11 cellular contexts compared by ENCODE assay signal in the genomic region with DNA sequence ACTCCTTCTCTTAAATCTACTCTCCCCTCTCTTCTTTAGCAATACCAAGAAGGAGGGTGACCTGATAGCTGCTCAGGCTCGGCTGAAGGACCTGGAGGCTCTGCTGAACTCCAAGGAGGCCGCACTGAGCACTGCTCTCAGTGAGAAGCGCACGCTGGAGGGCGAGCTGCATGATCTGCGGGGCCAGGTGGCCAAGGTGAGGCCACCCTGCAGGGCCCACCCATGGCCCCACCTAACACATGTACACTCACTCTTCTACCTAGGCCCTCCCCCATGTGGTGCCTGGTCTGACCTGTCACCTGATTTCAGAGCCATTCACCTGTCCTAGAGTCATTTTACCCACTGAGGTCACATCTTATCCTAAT. TPM values are rescaled to one million over a fixed set of nuclear protein-coding genes. Genes with fewer than 3 reads are reported as not detected.
DNase-seq lines count a peak whose midpoint lies in the region; ATAC-seq and TF ChIP-seq lines count a peak whose summit lies in the region.
"Had no signal": no experiment of that assay in that cellular context is flagged by ENCODE, and none has a peak within 500 bp of the region (broad histone marks: within the 10 kb centered on the region; RNA-seq: fewer than 3 reads in every experiment).

No MANE protein-coding gene starts in this region.

- H3K9me3 ChIP-seq in SK-N-SH (no peaks in the 10 kb centered on the region), neural cell (ENCODE audit: low read length) (no peaks in the 10 kb centered on the region), upper lobe of left lung (no peaks in the 10 kb centered on the region)
- H3K9me3 ChIP-seq: neutrophil had no signal

- H3F3A ChIP-seq in SK-N-SH (replicated peaks; ENCODE audit: insufficient read depth) (peaks cover 92% of the 10 kb centered on the region), neural cell (ENCODE audit: insufficient read depth, low read length, poor library complexity, severe bottlenecking) (no peaks in the 10 kb centered on the region)

- H3K9me2 ChIP-seq in SK-N-SH (no peaks in the 10 kb centered on the region), neural cell (ENCODE audit: insufficient read depth, low read length) (no peaks in the 10 kb centered on the region)

- peak overlapping the region; percentile 40; the same call in 1 of the 2 replicates for H3K9ac ChIP-seq in SK-N-SH
- H3K9ac ChIP-seq in neural cell (ENCODE audit: low read length) = no peak overlapping the region

- peaks cover 10% of the 10 kb centered on the region for H3K27me3 Mint-ChIP-seq in endothelial cell (ENCODE audit: unreplicated experiment)

- TF ChIP-seq EP300 in SK-N-SH (IDR thresholded peaks at IDR 0.05; ENCODE audit: borderline replicate concordance in 1 of 2, low read depth in 1 of 2, low read length in 1 of 2) = no peak
- TF ChIP-seq EP300 in neural cell (conservative IDR thresholded peaks at IDR 0.05; ENCODE audit: poor library complexity, severe bottlenecking) = no peak
- TF ChIP-seq EP300 in upper lobe of left lung (IDR thresholded peaks at IDR 0.05) = no peak

- TF ChIP-seq CTCF in SK-N-SH (IDR thresholded peaks at IDR 0.05) (peak; percentile 0; the same call in 1 of the 2 replicates), endothelial cell (IDR thresholded peaks at IDR 0.05; ENCODE audit: unreplicated experiment) (peak; percentile 56), neural cell (IDR thresholded peaks at IDR 0.05; ENCODE audit: poor library complexity, severe bottlenecking) (peak; percentile 37), upper lobe of left lung (IDR thresholded peaks at IDR 0.05) (no peak)

- no peak for TF ChIP-seq POLR2A in upper lobe of left lung (IDR thresholded peaks at IDR 0.05)

- H3K4me1 ChIP-seq in SK-N-SH (ENCODE audit: control insufficient read depth in 1 of 2, insufficient read depth in 2 of 2, low read depth in 1 of 2, low read length in 1 of 2) (peaks cover 40 to 45% of the 10 kb centered on the region in 2 experiments), upper lobe of left lung (peaks cover 52 to 54% (median 53%) of the 10 kb centered on the region in 4 donors)

- TF ChIP-seq RAD21 in SK-N-SH (IDR thresholded peaks at IDR 0.05; ENCODE audit: low read length) (no peak), neural cell (conservative IDR thresholded peaks at IDR 0.05) (no peak)

- H3K27me3 ChIP-seq in SK-N-SH (ENCODE audit: insufficient read depth) (no peaks in the 10 kb centered on the region), neural cell (ENCODE audit: insufficient read depth, low read depth, low read length) (no peaks in the 10 kb centered on the region), upper lobe of left lung (no peaks in the 10 kb centered on the region)

- ATAC-seq in SK-N-SH treated with all-trans-retinoic acid at 6 μM for 48 hours (no peak), upper lobe of left lung (ENCODE audit: low FRiP score in 2 of 2) (no peak)

- H2AFZ ChIP-seq in SK-N-SH (ENCODE audit: low read depth) (no peak overlapping the region), neural cell (ENCODE audit: low read depth, low read length) (no peak overlapping the region)

- H3K9me3 Mint-ChIP-seq in endothelial cell (ENCODE audit: unreplicated experiment) = no peaks in the 10 kb centered on the region
- H3K9me3 Mint-ChIP-seq: T-helper 1 cell treated with Interleukin-12 subunit alpha and Interleukin-12 subunit beta and Interleukin-4 antibody, amounts not matched to agents 30 μg/mL and 1 μg/mL, for 36 hours had no signal

- no peak overlapping the region for H3K4me3 Mint-ChIP-seq in endothelial cell (ENCODE audit: unreplicated experiment)
- H3K4me3 Mint-ChIP-seq: T-helper 1 cell treated with Interleukin-12 subunit alpha and Interleukin-12 subunit beta and Interleukin-4 antibody, amounts not matched to agents 30 μg/mL and 1 μg/mL, for 36 hours had no signal

- peaks cover 3% of the 10 kb centered on the region for H3K36me3 Mint-ChIP-seq in endothelial cell (ENCODE audit: low read depth, unreplicated experiment)

- H3K4me3 ChIP-seq in SK-N-SH (ENCODE audit: low read depth in 2 of 2, low read length in 1 of 2) = no peak overlapping the region; a peak in 1 of 4 replicates
- H3K4me3 ChIP-seq in neural cell (ENCODE audit: low read length) = no peak overlapping the region
- H3K4me3 ChIP-seq in upper lobe of left lung = no peak overlapping the region

- peaks cover 21% of the 10 kb centered on the region for H3K4me1 Mint-ChIP-seq in endothelial cell (ENCODE audit: unreplicated experiment)

- H3K27ac Mint-ChIP-seq in endothelial cell (ENCODE audit: unreplicated experiment) = no peak overlapping the region
- H3K27ac Mint-ChIP-seq: T-helper 1 cell treated with Interleukin-12 subunit alpha and Interleukin-12 subunit beta and Interleukin-4 antibody, amounts not matched to agents 30 μg/mL and 1 μg/mL, for 36 hours had no signal

- CTCF ChIA-PET in SK-N-SH (lab: Yijun Ruan, JAX) = interaction anchor here (0.6 to 40.5 kb wide), 23 partner anchors 11 to 1660 kb away, joined by 3 to 1559 read pairs (median 6); partner anchors contain the start of genes LMNA, MEX3A and PMF1

- POLR2A ChIA-PET in SK-N-SH (lab: Yijun Ruan, JAX) = interaction anchor here (0.7 kb wide), 1 partner anchor 34 kb away, joined by 4 read pairs; no protein-coding TSS in a partner anchor

- H4K20me1 ChIP-seq in SK-N-SH (ENCODE audit: insufficient read depth) (peaks cover 86% of the 10 kb centered on the region), neural cell (ENCODE audit: insufficient read depth) (no peaks in the 10 kb centered on the region)

- peaks cover 91% of the 10 kb centered on the region for H3K79me2 ChIP-seq in SK-N-SH (ENCODE audit: insufficient read depth)
- peaks cover 3% of the 10 kb centered on the region for H3K79me2 ChIP-seq in neural cell (replicated peaks; ENCODE audit: insufficient read depth, low read length)

- H3K4me2 ChIP-seq in SK-N-SH (0 out of 2 replicates have a peak overlapping the region, but pooled peaks have one; percentile 14), neural cell (ENCODE audit: low read length) (no peak overlapping the region)

- DNase-seq in SK-N-SH (no peak), endothelial cell (ENCODE audit: low spot score) (no peak), upper lobe of left lung (peak in 1 of 2 donors; percentile 64), SIG-M5 treated with dmso at 0.1 percent for 504 hours (lab: John Stamatoyannopoulos, UW; ENCODE audit: unreplicated experiment) (no peak), NCI-H1048 (lab: John Stamatoyannopoulos, UW) (no peak), mucosa of gallbladder (ENCODE audit: low spot score) (no peak)
- DNase-seq: cerebellar nuclear complex had no signal

- 76% methylated on average over 4 of the region's 6 CpGs for WGBS in SK-N-SH (ENCODE audit: low lambda C conversion rate)
- WGBS in upper lobe of left lung, 2 donors = 80 to 82% methylated on average over 4 to 6 of the region's 6 CpGs

- H3K36me3 ChIP-seq in SK-N-SH (replicated peaks in 1 of 2; ENCODE audit: control insufficient read depth in 1 of 2, insufficient read depth in 2 of 2, low read length in 1 of 2) (peaks cover 35 to 60% of the 10 kb centered on the region in 2 experiments), neural cell (ENCODE audit: insufficient read depth, low read length) (no peaks in the 10 kb centered on the region), upper lobe of left lung (peaks cover 29 to 52% (median 50%) of the 10 kb centered on the region in 4 donors)
- H3K36me3 ChIP-seq: neutrophil had no signal

- H3K27ac ChIP-seq in SK-N-SH (ENCODE audit: low read depth in 2 of 2, low read length in 1 of 2) (peak overlapping the region; percentile 94 to 100), neural cell (ENCODE audit: low read length) (no peak overlapping the region), upper lobe of left lung (peak overlapping the region; percentile 87 to 97 (median 94))
- H3K27ac ChIP-seq: neutrophil had no signal

TF ChIP-seq in SK-N-SH, 30 proteins besides CTCF, POLR2A, EP300 and RAD21 (continues in another document):
- no peak for TF ChIP-seq MEF2A (IDR thresholded peaks at IDR 0.05; ENCODE audit: borderline replicate concordance, low read depth)
- no peak for TF ChIP-seq TEAD4 (IDR thresholded peaks at IDR 0.05; ENCODE audit: borderline replicate concordance, insufficient read depth)
- TF ChIP-seq FOSL2 (IDR thresholded peaks at IDR 0.05; ENCODE audit: borderline replicate concordance, low read depth) = no peak

TF ChIP-seq in SK-N-SH treated with all-trans-retinoic acid at 6 μM for 48 hours, 23 proteins besides CTCF, POLR2A, EP300 and RAD21 (continues in another document):
- no peak for TF ChIP-seq RARB (CRISPR knock-in tag; IDR thresholded peaks at IDR 0.05)
- TF ChIP-seq ZNF70 (CRISPR knock-in tag; IDR thresholded peaks at IDR 0.05) = no peak
- TF ChIP-seq BACH2 (CRISPR knock-in tag; IDR thresholded peaks at IDR 0.05; ENCODE audit: borderline replicate concordance) = no peak
- no peak for TF ChIP-seq ESRRG (CRISPR knock-in tag; IDR thresholded peaks at IDR 0.05)
- TF ChIP-seq CSDC2 (CRISPR knock-in tag; IDR thresholded peaks at IDR 0.05) = no peak

TF ChIP-seq in neural cell, 6 proteins besides CTCF, POLR2A, EP300 and RAD21 (continues in another document):
- no peak for TF ChIP-seq TAF1 (IDR thresholded peaks at IDR 0.05; ENCODE audit: low read depth)
- no peak for TF ChIP-seq SMC3 (conservative IDR thresholded peaks at IDR 0.05; ENCODE audit: poor library complexity)
- no peak for TF ChIP-seq MXI1 (conservative IDR thresholded peaks at IDR 0.05; ENCODE audit: poor library complexity, severe bottlenecking)
- TF ChIP-seq POLR2AphosphoS5 (IDR thresholded peaks at IDR 0.05) = no peak

RNA-seq across cellular contexts. Expression of gene LMNA, which starts 16.0 kb away (rescaled TPM):
- polyA plus RNA-seq in SK-N-SH (2012; rRNA removed) (726 and 983 TPM in 2 replicates), neural cell (90.7 and 103 TPM in 2 replicates)
- polyA plus RNA-seq in SK-N-SH (2012; cell fraction: cytosol; rRNA removed) = 396 and 512 TPM in 2 replicates
- polyA plus RNA-seq in SK-N-SH (2012; cell fraction: nucleus; rRNA removed) = 1,848 and 2,172 TPM in 2 replicates
- total RNA-seq in endothelial cell (ENCODE audit: unreplicated experiment) (35.8 TPM), upper lobe of left lung (1,000 to 10,000 TPM in 1 of 6 donors, 100 to 1,000 TPM in 5; 156 to 1,281 (median 388) TPM), mucosa of gallbladder (293 TPM)
- polyA minus RNA-seq in neural cell = 50.6 TPM in 2 replicates

RNA-seq across cellular contexts. Expression of gene SEMA4A, which starts 22.8 kb away (rescaled TPM):
- 1.3 and 2.3 TPM in 2 replicates for polyA plus RNA-seq in SK-N-SH (2012; rRNA removed)
- polyA plus RNA-seq in SK-N-SH (2012; cell fraction: cytosol; rRNA removed) = 0.33 and 0.73 TPM in 2 replicates
- 11.2 and 13.5 TPM in 2 replicates for polyA plus RNA-seq in SK-N-SH (2012; cell fraction: nucleus; rRNA removed)
- 2.2 TPM for total RNA-seq in endothelial cell (ENCODE audit: unreplicated experiment)
- 17.1 and 38.4 TPM in 2 replicates for polyA plus RNA-seq in neural cell
- polyA minus RNA-seq in neural cell = 18.6 and 20.5 TPM in 2 replicates
- 10 to 100 TPM; 28.9 to 65.9 (median 33.5) TPM for total RNA-seq in upper lobe of left lung
- total RNA-seq in mucosa of gallbladder = 24.4 TPM

RNA-seq across cellular contexts. Expression of gene MEX3A, which starts 48.3 kb away (rescaled TPM):
- polyA plus RNA-seq in SK-N-SH (2012; rRNA removed) (15.1 and 16.2 TPM in 2 replicates), neural cell (39.8 and 44.4 TPM in 2 replicates)
- 8.7 and 14.2 TPM in 2 replicates for polyA plus RNA-seq in SK-N-SH (2012; cell fraction: cytosol; rRNA removed)
- polyA plus RNA-seq in SK-N-SH (2012; cell fraction: nucleus; rRNA removed) = 23.2 and 26.8 TPM in 2 replicates
- total RNA-seq in endothelial cell (ENCODE audit: unreplicated experiment) (63.9 TPM), upper lobe of left lung (1 to 10 TPM in 2 of 6 donors, under 1 TPM in 3, not detected in 1; 0.26 to 2.0 (median 1.00) TPM), mucosa of gallbladder (1.4 TPM)
- 114 and 119 TPM in 2 replicates for polyA minus RNA-seq in neural cell

Comparison
In these comparisons a context has a peak if more than half of its experiments do, and no peak if none do; other contexts are left out.
1. CTCF ChIP-seq: peak in SK-N-SH (single experiment), endothelial cell (single experiment) and neural cell (single experiment); none in upper lobe of left lung (0 of 6).
2. RNA of gene MEX3A, which starts 48.3 kb away (total RNA-seq): 63.9 TPM in endothelial cell (single experiment); 1.4 TPM in mucosa of gallbladder (single experiment) and 0.26 to 2.0 TPM in upper lobe of left lung; every median in the first group is over 10 times any median in the second.